Comparison of ENCODE assay signal across 29 cellular contexts in genomic region chr13:64774915-64775314, GRCh38.
"Had no signal": no experiment of that assay in that cellular context is flagged by ENCODE, and none has a peak within 500 bp of the region (broad histone marks: within the 10 kb centered on the region; RNA-seq: fewer than 3 reads in every experiment).

No MANE protein-coding gene starts in this region.

- DNase-seq: dermis blood vessel endothelial cell; dorsolateral prefrontal cortex; effector CD8-positive, alpha-beta T cell; effector memory CD8-positive, alpha-beta T cell; endodermal cell; erythroblast; esophagus squamous epithelium; foreskin fibroblast; foreskin melanocyte; gastrocnemius medialis; glutamatergic neuron; head of caudate nucleus; heart right ventricle; hippocampal formation; left cardiac atrium; left lung; left ventricle myocardium superior; lower lobe of right lung; mesenchymal stem cell; mucosa of descending colon; naive B cell; naive thymus-derived CD8-positive, alpha-beta T cell had no signal

- H3K27ac ChIP-seq: coronary artery, dorsolateral prefrontal cortex, epithelial cell of prostate, esophagus squamous epithelium, gastrocnemius medialis, heart right ventricle, left lung, lower lobe of right lung had no signal

- H3K27ac Mint-ChIP-seq: effector memory CD8-positive, alpha-beta T cell; endodermal cell; mesothelial cell of epicardium; naive B cell; naive thymus-derived CD8-positive, alpha-beta T cell had no signal

- FAIRE-seq: endometrium, islet of Langerhans, keratinocyte had no signal

- H3K4me3 Mint-ChIP-seq: effector memory CD8-positive, alpha-beta T cell; endodermal cell; mesothelial cell of epicardium; naive B cell; naive thymus-derived CD8-positive, alpha-beta T cell had no signal

- ATAC-seq: effector memory CD8-positive, alpha-beta T cell; esophagus mucosa; gastrocnemius medialis; heart right ventricle; left cardiac atrium; left lung; left ventricle myocardium superior; lower lobe of right lung; mucosa of descending colon; naive thymus-derived CD8-positive, alpha-beta T cell had no signal

- H3K27me3 Mint-ChIP-seq: effector memory CD8-positive, alpha-beta T cell; naive B cell; naive thymus-derived CD8-positive, alpha-beta T cell had no signal

- H3K9me3 Mint-ChIP-seq: endodermal cell had no signal

- H3K27me3 ChIP-seq: esophagus squamous epithelium, gastrocnemius medialis, heart right ventricle, left lung had no signal

- H3K4me1 ChIP-seq: esophagus squamous epithelium, gastrocnemius medialis, heart right ventricle, left lung, lower lobe of right lung had no signal

- H3K36me3 Mint-ChIP-seq: naive B cell; naive thymus-derived CD8-positive, alpha-beta T cell had no signal

- H3K9me3 ChIP-seq: esophagus squamous epithelium, gastrocnemius medialis, heart right ventricle, lower lobe of right lung had no signal

- H3K4me1 Mint-ChIP-seq: mesothelial cell of epicardium; naive B cell; naive thymus-derived CD8-positive, alpha-beta T cell had no signal

- H3K36me3 ChIP-seq: esophagus squamous epithelium, gastrocnemius medialis, heart right ventricle, left lung, lower lobe of right lung had no signal

- H3K4me3 ChIP-seq: coronary artery, dorsolateral prefrontal cortex, esophagus squamous epithelium, gastrocnemius medialis, heart right ventricle, left lung, lower lobe of right lung, mucosa of descending colon had no signal
